ENCODE assay signal across 10 cellular contexts in genomic region chr3:172315401-172316091, GRCh38.
DNase-seq lines count a peak whose midpoint lies in the region; ATAC-seq and TF ChIP-seq lines count a peak whose summit lies in the region.
"Had no signal": no experiment of that assay in that cellular context is flagged by ENCODE, and none has a peak within 500 bp of the region (broad histone marks: within the 10 kb centered on the region; RNA-seq: fewer than 3 reads in every experiment).

No MANE protein-coding gene starts in this region.

- H4K20me1 ChIP-seq in PC-9 (ENCODE audit: insufficient read depth) = no peaks in the 10 kb centered on the region; the same call in 1 of the 2 replicates

- H3K4me1 Mint-ChIP-seq in T-helper 17 cell = peaks cover 9% of the 10 kb centered on the region

- H3K27me3 ChIP-seq in PC-9 (ENCODE audit: insufficient read depth, low read depth) (no peaks in the 10 kb centered on the region), esophagus muscularis mucosa (no peaks in the 10 kb centered on the region)

- H3K79me2 ChIP-seq in PC-9 (ENCODE audit: low read depth) = peaks cover 75% of the 10 kb centered on the region
- H3K79me2 ChIP-seq: parathyroid adenoma had no signal

- in situ Hi-C loops in GM13976 (cut with MboI; ENCODE audit: low sequenced_read_pairs, unreplicated experiment) = no loop called here

- H3K27me3 Mint-ChIP-seq in T-helper 17 cell = no peaks in the 10 kb centered on the region

- H3K9me3 ChIP-seq in PC-9 (ENCODE audit: insufficient read depth, low read depth) (no peaks in the 10 kb centered on the region), esophagus muscularis mucosa (no peaks in the 10 kb centered on the region), T-helper 17 cell (ENCODE audit: control insufficient read depth, low read length, poor library complexity, severe bottlenecking) (no peaks in the 10 kb centered on the region)

- TF ChIP-seq CTCF in GM13976 (IDR thresholded peaks at IDR 0.05; ENCODE audit: borderline replicate concordance, control extremely low read depth, extremely low read depth, insufficient read depth, missing control alignments) (no peak), PC-9 (conservative IDR thresholded peaks at IDR 0.05) (no peak), esophagus muscularis mucosa (IDR thresholded peaks at IDR 0.05) (no peak)

- DNase-seq in GM13976 (ENCODE audit: low spot score) = peak; percentile 24
- DNase-seq in PC-9 = peak; percentile 59 to 94
- no peak for DNase-seq in esophagus muscularis mucosa (ENCODE audit: extremely low spot score)
- DNase-seq in pulmonary artery endothelial cell (ENCODE audit: low read depth, low spot score) = peak; percentile 13
- DNase-seq in NCI-H82 treated with DMSO at 0.1 percent for 48 hours (lab: John Stamatoyannopoulos, UW; ENCODE audit: unreplicated experiment) = no peak
- DNase-seq in effector CD4-positive, alpha-beta T cell = no peak
- DNase-seq in T-helper 17 cell = no peak
- DNase-seq: T1000 had no signal

- H3F3A ChIP-seq in PC-9 (ENCODE audit: insufficient read depth, low read depth) = peaks cover 91% of the 10 kb centered on the region

- H3K27ac Mint-ChIP-seq in T-helper 17 cell = no peak overlapping the region

- no peak for TF ChIP-seq POLR2A in esophagus muscularis mucosa (IDR thresholded peaks at IDR 0.05; ENCODE audit: low read depth)

- WGBS in esophagus muscularis mucosa = 66% methylated on average over 11 of the region's 11 CpGs

- ATAC-seq in GM19463 (IDR thresholded peaks at IDR 0.05; ENCODE audit: unreplicated experiment) = no peak
- ATAC-seq in T-helper 17 cell = no peak

- H3K4me3 ChIP-seq in PC-9 = no peak overlapping the region
- H3K4me3 ChIP-seq in esophagus muscularis mucosa = no peak overlapping the region

- H3K27ac ChIP-seq in PC-9 = peak overlapping the region; percentile 86
- H3K27ac ChIP-seq in esophagus muscularis mucosa (replicated peaks in 1 of 4) = peak overlapping the region; percentile 38 to 78 (median 55)
- H3K27ac ChIP-seq: parathyroid adenoma had no signal

- intact Hi-C loops in PC-9 (cut with micrococcal nuclease; ENCODE audit: unreplicated experiment) (loop anchor here (1.0 to 5.0 kb wide), 2 partner anchors 8 to 173 kb away; no protein-coding TSS in a partner anchor), esophagus muscularis mucosa (cut with DNase I) (no loop called here)

- CTCF ChIA-PET in PC-9 (lab: Charles Lee) = interaction anchor here (1.2 kb wide), 1 partner anchor 179 kb away, joined by 4 read pairs; no protein-coding TSS in a partner anchor

- peak overlapping the region; percentile 43 for H3K4me2 ChIP-seq in PC-9

- no peaks in the 10 kb centered on the region for H3K9me2 ChIP-seq in PC-9 (ENCODE audit: insufficient read depth)

- BruUV-seq in PC-9 (replicated peaks; lab: Mats Ljungman, UMichigan) = no TSS peak

- no peak for TF ChIP-seq EP300 in esophagus muscularis mucosa (IDR thresholded peaks at IDR 0.05)

- peaks cover 66% of the 10 kb centered on the region for H3K36me3 ChIP-seq in PC-9 (ENCODE audit: low read depth)
- peaks cover 7 to 31% (median 20%) of the 10 kb centered on the region in 4 donors for H3K36me3 ChIP-seq in esophagus muscularis mucosa

- peaks cover 2% of the 10 kb centered on the region for H3K36me3 Mint-ChIP-seq in T-helper 17 cell (ENCODE audit: low read depth)

- H3K4me3 Mint-ChIP-seq in T-helper 17 cell = no peak overlapping the region

- POLR2A ChIA-PET in PC-9 (lab: Charles Lee; ENCODE audit: unreplicated experiment) = interaction anchor here (0.6 to 0.8 kb wide), 6 partner anchors 8 to 1446 kb away, joined by 3 to 27 read pairs (median 4); partner anchors contain the start of genes ECT2 and RPL22L1

- peaks cover 63% of the 10 kb centered on the region for H3K4me1 ChIP-seq in PC-9 (replicated peaks; ENCODE audit: insufficient read depth)
- H3K4me1 ChIP-seq in esophagus muscularis mucosa = peaks cover 55 to 87% (median 86%) of the 10 kb centered on the region in 4 donors
- H3K4me1 ChIP-seq: parathyroid adenoma had no signal

- H2AFZ ChIP-seq in PC-9 = no peak overlapping the region
- H2AFZ ChIP-seq: parathyroid adenoma had no signal

Comparison
In these comparisons a context has a peak if more than half of its experiments do, and no peak if none do; other contexts are left out.
1. DNase-seq: peak in GM13976 (single experiment), PC-9 (2 of 2) and pulmonary artery endothelial cell (single experiment); none in esophagus muscularis mucosa (single experiment), NCI-H82 treated with DMSO at 0.1 percent for 48 hours (single experiment), effector CD4-positive, alpha-beta T cell (single experiment) and T-helper 17 cell (0 of 3).